Comparison of ENCODE assay signal across 20 cellular contexts in genomic region chr2:113252047-113252582, GRCh38. TPM values are rescaled to one million over a fixed set of nuclear protein-coding genes. Genes with fewer than 3 reads are reported as not detected.
DNase-seq lines count a peak whose midpoint lies in the region; ATAC-seq and TF ChIP-seq lines count a peak whose summit lies in the region.
"Had no signal": no experiment of that assay in that cellular context is flagged by ENCODE, and none has a peak within 500 bp of the region (broad histone marks: within the 10 kb centered on the region; RNA-seq: fewer than 3 reads in every experiment).

No MANE protein-coding gene starts in this region.

- H3K27me3 ChIP-seq in CD4-positive, alpha-beta T cell (ENCODE audit: control insufficient read depth, insufficient read depth, low read length), result no peaks in the 10 kb centered on the region
- H3K27me3 ChIP-seq in naive thymus-derived CD4-positive, alpha-beta T cell (ENCODE audit: control insufficient read depth in 2 of 2, insufficient read depth in 2 of 2, low read length in 2 of 2), result no peaks in the 10 kb centered on the region
- H3K27me3 ChIP-seq: BLaER1, testis, vagina had no signal

- H3K36me3 ChIP-seq in naive thymus-derived CD4-positive, alpha-beta T cell (ENCODE audit: control insufficient read depth in 2 of 3, insufficient read depth in 3 of 3, low read length in 3 of 3), result no peaks in the 10 kb centered on the region
- H3K36me3 ChIP-seq: vagina had no signal

- POLR2A ChIA-PET in CD4-positive, alpha-beta T cell (lab: Charles Lee), result interaction anchor here (1.0 to 1.6 kb wide), 5 partner anchors 17 to 77 kb away, joined by 3 to 8 read pairs (median 4); no protein-coding TSS in a partner anchor
- POLR2A ChIA-PET in naive thymus-derived CD4-positive, alpha-beta T cell (lab: Charles Lee), result interaction anchor here (0.8 to 1.6 kb wide), 4 partner anchors 12 to 114 kb away, joined by 3 to 8 read pairs (median 4); no protein-coding TSS in a partner anchor

- no peak for ATAC-seq in activated CD8-positive, alpha-beta memory T cell treated with anti-CD3 and anti-CD28 coated beads, Interleukin-2, amount 10 ng/mL, durations not matched to agents 7 days and 5 days
- no peak for ATAC-seq in CD4-positive, alpha-beta T cell (ENCODE audit: poor library complexity)
- ATAC-seq in naive thymus-derived CD4-positive, alpha-beta T cell, result no peak
- no peak for ATAC-seq in HG02840 (IDR thresholded peaks at IDR 0.05; ENCODE audit: low FRiP score, unreplicated experiment)
- no peak for ATAC-seq in HG03039 (IDR thresholded peaks at IDR 0.05; ENCODE audit: unreplicated experiment)
- ATAC-seq: Panc1; stimulated activated naive B cell treated with anti-CD40 and anti-IgM and Interleukin-4, amounts not matched to agents 10 μg/mL and 1 μg/mL and 100 μg/mL, for 72 hours had no signal

- peaks cover 35% of the 10 kb centered on the region for H3K36me3 Mint-ChIP-seq in activated CD8-positive, alpha-beta memory T cell treated with anti-CD3 and anti-CD28 coated beads, Interleukin-2, amount 10 ng/mL, durations not matched to agents 7 days and 5 days
- H3K36me3 Mint-ChIP-seq in CD4-positive, alpha-beta T cell (ENCODE audit: low read depth), result no peaks in the 10 kb centered on the region
- H3K36me3 Mint-ChIP-seq in activated T-helper 1 cell treated with anti-CD3 and anti-CD28 coated beads, Interleukin-12 subunit alpha, Interleukin-12 subunit beta, Interleukin-2, Interleukin-4 antibody, amounts not matched to agents 30 ng/mL and 10 ng/mL and 1 ng/mL, durations not matched to agents 14 hours and 24 hours and 36 hours (ENCODE audit: low read depth), result peaks cover 9% of the 10 kb centered on the region
- peaks cover 0 to 21% (median 0%) of the 10 kb centered on the region in 5 donors for H3K36me3 Mint-ChIP-seq in naive thymus-derived CD4-positive, alpha-beta T cell

- H3K27ac Mint-ChIP-seq in activated CD8-positive, alpha-beta memory T cell treated with anti-CD3 and anti-CD28 coated beads, Interleukin-2, amount 10 ng/mL, durations not matched to agents 7 days and 5 days, result peak overlapping the region; percentile 88
- H3K27ac Mint-ChIP-seq in CD4-positive, alpha-beta T cell, result peak overlapping the region; percentile 80
- H3K27ac Mint-ChIP-seq in activated T-helper 1 cell treated with anti-CD3 and anti-CD28 coated beads, Interleukin-12 subunit alpha, Interleukin-12 subunit beta, Interleukin-2, Interleukin-4 antibody, amounts not matched to agents 30 ng/mL and 10 ng/mL and 1 ng/mL, durations not matched to agents 14 hours and 24 hours and 36 hours, result peak overlapping the region; percentile 77
- H3K27ac Mint-ChIP-seq in naive thymus-derived CD4-positive, alpha-beta T cell, result peak overlapping the region; percentile 70 to 95 (median 89)
- H3K27ac Mint-ChIP-seq: stimulated activated naive B cell treated with anti-CD40 and anti-IgM and Interleukin-4, amounts not matched to agents 10 μg/mL and 1 μg/mL and 100 μg/mL, for 72 hours had no signal

- TF ChIP-seq CTCF in CD4-positive, alpha-beta T cell (IDR thresholded peaks at IDR 0.05), result no peak

- no peak overlapping the region for H3K4me3 Mint-ChIP-seq in activated CD8-positive, alpha-beta memory T cell treated with anti-CD3 and anti-CD28 coated beads, Interleukin-2, amount 10 ng/mL, durations not matched to agents 7 days and 5 days
- peak overlapping the region; percentile 27 for H3K4me3 Mint-ChIP-seq in CD4-positive, alpha-beta T cell
- peak overlapping the region; percentile 32 for H3K4me3 Mint-ChIP-seq in activated T-helper 1 cell treated with anti-CD3 and anti-CD28 coated beads, Interleukin-12 subunit alpha, Interleukin-12 subunit beta, Interleukin-2, Interleukin-4 antibody, amounts not matched to agents 30 ng/mL and 10 ng/mL and 1 ng/mL, durations not matched to agents 14 hours and 24 hours and 36 hours
- peak overlapping the region; percentile 13 to 78 (median 64) for H3K4me3 Mint-ChIP-seq in naive thymus-derived CD4-positive, alpha-beta T cell
- H3K4me3 Mint-ChIP-seq: memory B cell; stimulated activated naive B cell treated with anti-CD40 and anti-IgM and Interleukin-4, amounts not matched to agents 10 μg/mL and 1 μg/mL and 100 μg/mL, for 72 hours had no signal

- H3K9me3 Mint-ChIP-seq in activated CD8-positive, alpha-beta memory T cell treated with anti-CD3 and anti-CD28 coated beads, Interleukin-2, amount 10 ng/mL, durations not matched to agents 7 days and 5 days (ENCODE audit: low read depth), result peaks cover 2% of the 10 kb centered on the region
- peaks cover 3% of the 10 kb centered on the region for H3K9me3 Mint-ChIP-seq in CD4-positive, alpha-beta T cell
- no peaks in the 10 kb centered on the region for H3K9me3 Mint-ChIP-seq in activated T-helper 1 cell treated with anti-CD3 and anti-CD28 coated beads, Interleukin-12 subunit alpha, Interleukin-12 subunit beta, Interleukin-2, Interleukin-4 antibody, amounts not matched to agents 30 ng/mL and 10 ng/mL and 1 ng/mL, durations not matched to agents 14 hours and 24 hours and 36 hours
- peaks cover 0 to 10% (median 0%) of the 10 kb centered on the region in 11 donors for H3K9me3 Mint-ChIP-seq in naive thymus-derived CD4-positive, alpha-beta T cell
- H3K9me3 Mint-ChIP-seq: stimulated activated naive B cell treated with anti-CD40 and anti-IgM and Interleukin-4, amounts not matched to agents 10 μg/mL and 1 μg/mL and 100 μg/mL, for 72 hours had no signal

- CTCF ChIA-PET in activated CD8-positive, alpha-beta memory T cell treated with anti-CD3 and anti-CD28 coated beads, Interleukin-2, amount 10 ng/mL, durations not matched to agents 7 days and 5 days (lab: Charles Lee), result interaction anchor here (0.8 to 8.6 kb wide), 11 partner anchors 12 to 138 kb away, joined by 3 to 88 read pairs (median 6); no protein-coding TSS in a partner anchor
- CTCF ChIA-PET in CD4-positive, alpha-beta T cell (lab: Charles Lee), result interaction anchor here (0.9 to 1.7 kb wide), 3 partner anchors 114 to 138 kb away, joined by 3 to 4 read pairs (median 3); no protein-coding TSS in a partner anchor
- CTCF ChIA-PET in naive thymus-derived CD4-positive, alpha-beta T cell (lab: Charles Lee), result interaction anchor here (1.2 to 4.7 kb wide), 5 partner anchors 47 to 124 kb away, joined by 3 to 45 read pairs (median 6); no protein-coding TSS in a partner anchor

- peak overlapping the region; percentile 19 for H3K4me3 ChIP-seq in naive thymus-derived CD4-positive, alpha-beta T cell (ENCODE audit: low read length)
- H3K4me3 ChIP-seq: BLaER1, testis, vagina had no signal

- peaks cover 68% of the 10 kb centered on the region for H3K4me1 Mint-ChIP-seq in activated CD8-positive, alpha-beta memory T cell treated with anti-CD3 and anti-CD28 coated beads, Interleukin-2, amount 10 ng/mL, durations not matched to agents 7 days and 5 days
- peaks cover 81% of the 10 kb centered on the region for H3K4me1 Mint-ChIP-seq in CD4-positive, alpha-beta T cell (ENCODE audit: low read depth)
- peaks cover 68% of the 10 kb centered on the region for H3K4me1 Mint-ChIP-seq in activated T-helper 1 cell treated with anti-CD3 and anti-CD28 coated beads, Interleukin-12 subunit alpha, Interleukin-12 subunit beta, Interleukin-2, Interleukin-4 antibody, amounts not matched to agents 30 ng/mL and 10 ng/mL and 1 ng/mL, durations not matched to agents 14 hours and 24 hours and 36 hours (ENCODE audit: low read depth)
- peaks cover 49 to 85% (median 80%) of the 10 kb centered on the region in 7 donors for H3K4me1 Mint-ChIP-seq in naive thymus-derived CD4-positive, alpha-beta T cell

- DNase-seq in activated CD8-positive, alpha-beta memory T cell treated with anti-CD3 and anti-CD28 coated beads, Interleukin-2, amount 10 ng/mL, durations not matched to agents 7 days and 5 days, result no peak
- no peak for DNase-seq in activated CD8-positive, alpha-beta memory T cell treated with anti-CD3 and anti-CD28 coated beads for 24 hours
- DNase-seq in CD4-positive, alpha-beta T cell, result no peak
- DNase-seq in activated T-helper 1 cell treated with anti-CD3 and anti-CD28 coated beads, Interleukin-12 subunit alpha, Interleukin-12 subunit beta, Interleukin-2, Interleukin-4 antibody, amounts not matched to agents 30 ng/mL and 10 ng/mL and 1 ng/mL, durations not matched to agents 14 hours and 24 hours and 36 hours (ENCODE audit: low spot score), result no peak
- DNase-seq in naive thymus-derived CD4-positive, alpha-beta T cell, result no peak
- DNase-seq in head of caudate nucleus, result no peak
- DNase-seq: activated CD4-positive, alpha-beta T cell treated with anti-CD3 and anti-CD28 coated beads, Interleukin-2, amount 50 U/mL, for 4 hours; activated naive CD4-positive, alpha-beta T cell treated with Interleukin-2 at 50 U/mL for 16 hours; MV-4-11; NCI-H510A treated with DMSO at 0.1 percent for 48 hours; stimulated activated CD4-positive, alpha-beta T cell treated with anti-CD3 and anti-CD28 coated beads, Interleukin-4, amount 100 ng/mL, for 1 hour; stimulated activated naive B cell treated with anti-CD40 and anti-IgM and Interleukin-4, amounts not matched to agents 10 μg/mL and 1 μg/mL and 100 μg/mL, for 72 hours; testis had no signal

- intact Hi-C loops in CD4-positive, alpha-beta T cell (cut with DNase I, micrococcal nuclease), result no loop called here
- intact Hi-C loops in activated T-helper 1 cell treated with anti-CD3 and anti-CD28 coated beads, Interleukin-12 subunit alpha, Interleukin-12 subunit beta, Interleukin-2, Interleukin-4 antibody, amounts not matched to agents 30 ng/mL and 10 ng/mL and 1 ng/mL, durations not matched to agents 14 hours and 24 hours and 36 hours (cut with micrococcal nuclease), result loop anchor here (5.0 kb wide), 1 partner anchor 115 kb away; no protein-coding TSS in a partner anchor
- intact Hi-C loops in naive thymus-derived CD4-positive, alpha-beta T cell (cut with micrococcal nuclease), result no loop called here
- intact Hi-C loops in head of caudate nucleus (cut with DNase I), result no loop called here

- H3K4me1 ChIP-seq in naive thymus-derived CD4-positive, alpha-beta T cell (ENCODE audit: control insufficient read depth in 2 of 2, insufficient read depth in 2 of 2, low read length in 2 of 2), result peaks cover 47 to 69% of the 10 kb centered on the region in 2 donors
- H3K4me1 ChIP-seq: testis, vagina had no signal

- H3K27ac ChIP-seq in CD4-positive, alpha-beta T cell (ENCODE audit: low read depth, low read length), result peak overlapping the region; percentile 34
- H3K27ac ChIP-seq in naive thymus-derived CD4-positive, alpha-beta T cell (ENCODE audit: low read depth, low read length), result peak overlapping the region; percentile 56
- H3K27ac ChIP-seq: BLaER1, KMS-11, testis, vagina had no signal

- H3K27me3 Mint-ChIP-seq in activated CD8-positive, alpha-beta memory T cell treated with anti-CD3 and anti-CD28 coated beads, Interleukin-2, amount 10 ng/mL, durations not matched to agents 7 days and 5 days, result no peaks in the 10 kb centered on the region
- no peaks in the 10 kb centered on the region for H3K27me3 Mint-ChIP-seq in CD4-positive, alpha-beta T cell
- peaks cover 4% of the 10 kb centered on the region for H3K27me3 Mint-ChIP-seq in activated T-helper 1 cell treated with anti-CD3 and anti-CD28 coated beads, Interleukin-12 subunit alpha, Interleukin-12 subunit beta, Interleukin-2, Interleukin-4 antibody, amounts not matched to agents 30 ng/mL and 10 ng/mL and 1 ng/mL, durations not matched to agents 14 hours and 24 hours and 36 hours (ENCODE audit: insufficient read depth)
- peaks cover 0 to 9% (median 0%) of the 10 kb centered on the region in 5 donors for H3K27me3 Mint-ChIP-seq in naive thymus-derived CD4-positive, alpha-beta T cell
- H3K27me3 Mint-ChIP-seq: stimulated activated naive B cell treated with anti-CD40 and anti-IgM and Interleukin-4, amounts not matched to agents 10 μg/mL and 1 μg/mL and 100 μg/mL, for 72 hours had no signal

- no peaks in the 10 kb centered on the region for H3K9me3 ChIP-seq in CD4-positive, alpha-beta T cell (ENCODE audit: control insufficient read depth, low read length)
- no peaks in the 10 kb centered on the region for H3K9me3 ChIP-seq in naive thymus-derived CD4-positive, alpha-beta T cell (ENCODE audit: control insufficient read depth in 2 of 3, low read length in 3 of 3)
- H3K9me3 ChIP-seq: testis, vagina had no signal

RNA-seq across cellular contexts. Expression of gene PAX8, which starts 26.6 kb away (rescaled TPM):
- total RNA-seq in activated CD8-positive, alpha-beta memory T cell treated with anti-CD3 and anti-CD28 coated beads, Interleukin-2, amount 10 ng/mL, durations not matched to agents 7 days and 5 days, result 1 to 10 TPM; 1.6 to 2.1 TPM
- under 1 TPM; 0.36 to 0.52 TPM for total RNA-seq in CD4-positive, alpha-beta T cell
- 0.70 and 1.6 TPM in 2 replicates for total RNA-seq in activated T-helper 1 cell treated with anti-CD3 and anti-CD28 coated beads, Interleukin-12 subunit alpha, Interleukin-12 subunit beta, Interleukin-2, Interleukin-4 antibody, amounts not matched to agents 30 ng/mL and 10 ng/mL and 1 ng/mL, durations not matched to agents 14 hours and 24 hours and 36 hours
- total RNA-seq in naive thymus-derived CD4-positive, alpha-beta T cell, result 1 to 10 TPM in 3 of 5 experiments, under 1 TPM in 2; 0.37 to 1.5 (median 1.2) TPM
- 1 to 10 TPM in 1 of 2 donors, under 1 TPM in 1; 0.09 to 1.4 TPM for polyA plus RNA-seq in naive thymus-derived CD4-positive, alpha-beta T cell
